ENCODE assay signal across 2 cellular contexts in genomic region chr21:35461700-35462099, GRCh38.
A peak's percentile ranks its signal among the peaks of the same experiment; 100 is the strongest.
TF ChIP-seq lines count a peak whose summit lies in the region.

No MANE protein-coding gene starts in this region.

TF ChIP-seq in A549, 52 proteins besides CTCF, POLR2A, EP300 and RAD21 (continued from another document):
- TF ChIP-seq HMGXB4 (CRISPR knock-in tag; IDR thresholded peaks at IDR 0.05; ENCODE audit: borderline replicate concordance) = no peak
- peak; percentile 78 for TF ChIP-seq NFE2L2 (conservative IDR thresholded peaks at IDR 0.05; ENCODE audit: low read length)

TF ChIP-seq in GM23338, 12 proteins besides CTCF, POLR2A, EP300 and RAD21:
- TF ChIP-seq ETS1 (IDR thresholded peaks at IDR 0.05) (no peak), NANOG (IDR thresholded peaks at IDR 0.05; ENCODE audit: borderline replicate concordance) (no peak), EZH2 (IDR thresholded peaks at IDR 0.05; ENCODE audit: low read depth, unreplicated experiment) (no peak), EZH2phosphoT487 (IDR thresholded peaks at IDR 0.05; ENCODE audit: unreplicated experiment) (no peak), ZNF462 (CRISPR knock-in tag; IDR thresholded peaks at IDR 0.05) (no peak), ZNF114 (CRISPR knock-in tag; IDR thresholded peaks at IDR 0.05) (no peak), POLR2AphosphoS5 (IDR thresholded peaks at IDR 0.05; ENCODE audit: low read depth) (no peak)
